Comparison of ENCODE assay signal across 24 cellular contexts in the genomic region with DNA sequence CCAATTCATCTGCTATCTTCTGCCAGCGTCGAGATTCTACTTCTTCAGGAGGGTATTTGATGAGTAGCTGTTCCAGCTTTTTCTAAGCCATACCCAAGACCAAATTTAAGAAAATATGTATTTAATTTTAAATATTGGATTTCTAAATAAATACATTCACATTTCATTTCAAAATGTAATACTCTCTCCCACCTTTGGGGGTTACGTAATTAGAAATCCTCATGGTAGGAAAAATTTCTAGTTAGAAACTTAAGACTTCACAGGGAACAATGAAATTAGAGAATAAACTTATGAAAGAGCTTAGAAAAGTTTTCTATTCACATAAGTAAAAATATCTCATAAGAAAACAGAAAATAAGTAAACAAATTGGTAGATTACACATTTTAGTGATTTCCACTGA.
DNase-seq lines count a peak whose midpoint lies in the region; ATAC-seq, FAIRE-seq and TF ChIP-seq lines count a peak whose summit lies in the region.
"Had no signal": no experiment of that assay in that cellular context is flagged by ENCODE, and none has a peak within 500 bp of the region (broad histone marks: within the 10 kb centered on the region; RNA-seq: fewer than 3 reads in every experiment).

No MANE protein-coding gene starts in this region.

- TF ChIP-seq RAD21 in K562 (CRISPR knock-in tag; conservative IDR thresholded peaks at IDR 0.05 in 1 of 2, IDR thresholded peaks at IDR 0.05 in 1 of 2), result no peak

- no TSS peak for BruUV-seq in K562 (replicated peaks; lab: Mats Ljungman, UMichigan)

- H3K79me2 ChIP-seq in K562 (ENCODE audit: control insufficient read depth, insufficient read depth, low read length), result no peaks in the 10 kb centered on the region

- DNase-seq in K562 (ENCODE audit: extremely low read depth in 1 of 4, low spot score in 3 of 4) (no peak), mesothelial cell of epicardium (ENCODE audit: low spot score in 2 of 2, unreplicated experiment in 2 of 2) (no peak), NCI-H2029 treated with DMSO at 0.1 percent for 48 hours (lab: John Stamatoyannopoulos, UW) (no peak), NCI-H226 (no peak), cerebellum (ENCODE audit: low spot score) (no peak)
- DNase-seq: GF-D8; HCEC 1CT; IMR-90; Karpas-422; MG63; NCI-H1092; NCI-H146; NCI-H2081; NCI-H2171 treated with DMSO at 0.1 percent for 48 hours; NCI-H510A; NCI-H748 treated with DMSO at 0.1 percent for 48 hours; NK-92 treated with Interleukin-12 subunit alpha and Interleukin-12 subunit beta, amount 100 ng/mL, for 24 hours; OCI-M1; SIG-M5 had no signal

- peaks cover 19% of the 10 kb centered on the region for H3K36me3 Mint-ChIP-seq in mesothelial cell of epicardium

- H3K27me3 ChIP-seq in K562 (ENCODE audit: control insufficient read depth in 2 of 2, insufficient read depth in 2 of 2, low read length in 2 of 2), result no peaks in the 10 kb centered on the region
- H3K27me3 ChIP-seq: BLaER1, MG63 had no signal

- peaks cover 72% of the 10 kb centered on the region for H3K36me3 ChIP-seq in K562 (ENCODE audit: control insufficient read depth, insufficient read depth, low read length)

- ATAC-seq in K562, result no peak

- no peaks in the 10 kb centered on the region for H3K9me3 ChIP-seq in K562 (replicated peaks; ENCODE audit: control insufficient read depth, insufficient read depth, low read depth, low read length)
- H3K9me3 ChIP-seq: BLaER1, MG63 had no signal

- H3K4me3 ChIP-seq in K562, result no peak overlapping the region
- H3K4me3 ChIP-seq: BLaER1, MG63 had no signal

- H3K9ac ChIP-seq in K562 (ENCODE audit: insufficient read depth in 1 of 2, low read depth in 2 of 2, low read length in 2 of 2), result no peak overlapping the region
- H3K9ac ChIP-seq: BLaER1 had no signal

- no peak overlapping the region for H2AFZ ChIP-seq in K562 (ENCODE audit: low read depth, low read length)

- 98% methylated on average over 3 of the region's 3 CpGs for WGBS in K562 (ENCODE audit: insufficient coverage, low coverage, missing lambda C conversion rate)

- no peak overlapping the region for H3K4me2 ChIP-seq in K562 (ENCODE audit: insufficient read depth, low read length)
- H3K4me2 ChIP-seq: BLaER1 had no signal

- H3K9me3 Mint-ChIP-seq in mesothelial cell of epicardium, result no peaks in the 10 kb centered on the region

- no peak for TF ChIP-seq POLR2A in K562 (conservative IDR thresholded peaks at IDR 0.05)

- no peaks in the 10 kb centered on the region for H3K4me1 ChIP-seq in K562 (replicated peaks in 1 of 2; ENCODE audit: control insufficient read depth in 2 of 2, insufficient read depth in 2 of 2, low read length in 2 of 2)
- H3K4me1 ChIP-seq: BLaER1 had no signal

- H3K27ac Mint-ChIP-seq in mesothelial cell of epicardium, result no peak overlapping the region

- TF ChIP-seq EP300 in K562 (IDR thresholded peaks at IDR 0.05; ENCODE audit: low read length), result no peak

- FAIRE-seq in A204.1 (lab: Jason Lieb, UNC) (peak; percentile 29), G401.6 (lab: Jason Lieb, UNC) (peak; percentile 34), K562 (lab: Jason Lieb, UNC) (no peak)

- no peaks in the 10 kb centered on the region for H3K27me3 Mint-ChIP-seq in mesothelial cell of epicardium (ENCODE audit: low read depth)

- no peaks in the 10 kb centered on the region for H3K4me1 Mint-ChIP-seq in mesothelial cell of epicardium

- TF ChIP-seq CTCF in K562 (IDR thresholded peaks at IDR 0.05 in 2 of 3, conservative IDR thresholded peaks at IDR 0.05 in 1 of 3; ENCODE audit: insufficient read depth in 2 of 3, low read depth in 1 of 3, low read length in 3 of 3), result no peak
- TF ChIP-seq CTCF in mesothelial cell of epicardium (IDR thresholded peaks at IDR 0.05; ENCODE audit: unreplicated experiment), result peak; percentile 53

- intact Hi-C loops in K562 (cut with micrococcal nuclease), result no loop called here

- H4K20me1 ChIP-seq in K562 (replicated peaks; ENCODE audit: control insufficient read depth, insufficient read depth, low read length), result no peaks in the 10 kb centered on the region
- H4K20me1 ChIP-seq: BLaER1 had no signal

- CTCF ChIA-PET in K562 (lab: Yijun Ruan, JAX; ENCODE audit: low intra/inter-chr PET ratio), result no interaction called here

- in situ Hi-C loops in K562 (cut with MboI), result no loop called here

- POLR2A ChIA-PET in K562 (lab: Yijun Ruan, JAX), result interaction anchor here (1.1 to 1.5 kb wide), 2 partner anchors 9 to 10 kb away, joined by 3 read pairs; no protein-coding TSS in a partner anchor

- H3K27ac ChIP-seq in K562 (ENCODE audit: extremely low read depth, low read depth, low read length), result no peak overlapping the region
- H3K27ac ChIP-seq: BLaER1, HL-60, RWPE1 had no signal

- H3K4me3 Mint-ChIP-seq in mesothelial cell of epicardium, result no peak overlapping the region

- no peaks in the 10 kb centered on the region for H3K9me1 ChIP-seq in K562 (ENCODE audit: control insufficient read depth, insufficient read depth, low read length)

TF ChIP-seq in K562, 482 proteins besides CTCF, POLR2A, EP300 and RAD21:
- no peak for TF ChIP-seq BDP1 (IDR thresholded peaks at IDR 0.05; ENCODE audit: insufficient read depth, insufficient read length)
- no peak for TF ChIP-seq ADNP (tag; IDR thresholded peaks at IDR 0.05)
- TF ChIP-seq CEBPB (tag; IDR thresholded peaks at IDR 0.05), result 0 out of 2 replicates have a peak, but pooled peaks have one; percentile 18
